Comparison of ENCODE assay signal across 15 cellular contexts in genomic region chr15:101185770-101186169, GRCh38.
"Had no signal": no experiment of that assay in that cellular context is flagged by ENCODE, and none has a peak within 500 bp of the region (broad histone marks: within the 10 kb centered on the region; RNA-seq: fewer than 3 reads in every experiment).

No MANE protein-coding gene starts in this region.

- H3K4me3 ChIP-seq: sigmoid colon, SK-N-MC, suprapubic skin had no signal

- H3K27me3 Mint-ChIP-seq: activated CD8-positive, alpha-beta T cell treated with anti-CD3 and anti-CD28 coated beads for 36 hours; naive thymus-derived CD4-positive, alpha-beta T cell; progenitor cell of endocrine pancreas; T-cell had no signal

- H3K4me3 Mint-ChIP-seq: activated CD8-positive, alpha-beta T cell treated with anti-CD3 and anti-CD28 coated beads for 36 hours; endodermal cell; naive thymus-derived CD4-positive, alpha-beta T cell; T-cell had no signal

- H3K9me3 Mint-ChIP-seq: activated CD8-positive, alpha-beta T cell treated with anti-CD3 and anti-CD28 coated beads for 36 hours; endodermal cell; naive thymus-derived CD4-positive, alpha-beta T cell; T-cell had no signal

- H3K9me3 ChIP-seq: sigmoid colon, suprapubic skin had no signal

- H3K27ac ChIP-seq: sigmoid colon, SK-N-MC, suprapubic skin had no signal

- ATAC-seq: activated CD8-positive, alpha-beta T cell treated with anti-CD3 and anti-CD28 coated beads for 36 hours; naive thymus-derived CD4-positive, alpha-beta T cell; stimulated activated naive CD8-positive, alpha-beta T cell treated with anti-CD3 and anti-CD28 coated beads, Interleukin-15, Interleukin-2, amounts not matched to agents 100 U/mL and 50 U/mL, for 24 hours; T-cell had no signal

- H3K27me3 ChIP-seq: sigmoid colon, suprapubic skin had no signal

- H3K27ac Mint-ChIP-seq: endodermal cell, progenitor cell of endocrine pancreas, T-cell had no signal

- DNase-seq: activated CD8-positive, alpha-beta T cell treated with anti-CD3 and anti-CD28 coated beads for 36 hours; caudate nucleus; endodermal cell; erythroblast; hypothalamus; naive thymus-derived CD4-positive, alpha-beta T cell; stimulated activated CD4-positive, alpha-beta T cell treated with anti-CD3 and anti-CD28 coated beads, Interleukin-12 subunit alpha, Interleukin-12 subunit beta, amount 100 ng/mL, for 4 hours; stimulated activated CD4-positive, alpha-beta T cell treated with anti-CD3 and anti-CD28 coated beads, Interleukin-2, amount 100 ng/mL, for 48 hours; stimulated activated naive CD8-positive, alpha-beta T cell treated with anti-CD3 and anti-CD28 coated beads, Interleukin-15, Interleukin-2, amounts not matched to agents 100 U/mL and 50 U/mL, for 24 hours; T-cell; T1000 had no signal

- H3K36me3 ChIP-seq: sigmoid colon, suprapubic skin had no signal
